ENCODE assay signal across 8 cellular contexts in the genomic region with DNA sequence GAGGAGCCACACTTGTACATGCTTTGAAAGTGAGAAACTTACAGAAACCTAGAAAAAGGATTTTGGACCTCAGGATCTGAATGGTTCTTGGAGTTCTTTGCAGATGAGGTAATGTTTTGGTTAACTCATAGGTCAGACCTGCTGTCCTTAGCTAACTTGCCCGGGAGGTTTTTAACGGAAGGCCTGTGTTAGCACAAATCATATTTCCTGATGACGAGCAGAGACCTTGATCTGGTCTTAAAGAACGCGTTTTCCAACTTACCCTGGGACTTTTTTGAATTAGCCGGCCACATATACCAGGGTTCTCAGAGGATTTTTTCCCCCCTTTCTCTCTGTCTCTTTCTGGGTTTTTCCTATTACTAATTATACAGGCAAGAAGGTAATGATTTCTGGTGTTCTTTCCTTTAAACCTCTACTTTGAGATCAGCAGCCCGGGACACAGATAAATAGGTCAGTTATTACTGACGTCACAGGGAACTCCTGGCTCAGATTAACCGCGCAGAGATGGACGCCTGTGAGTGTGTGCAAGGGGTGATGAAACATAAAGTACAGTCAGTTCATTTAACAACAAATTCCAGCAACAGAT.
DNase-seq lines count a peak whose midpoint lies in the region; ATAC-seq and TF ChIP-seq lines count a peak whose summit lies in the region.

No MANE protein-coding gene starts in this region.

- no peaks in the 10 kb centered on the region for H3K36me3 Mint-ChIP-seq in CD8-positive, alpha-beta T cell

- no peaks in the 10 kb centered on the region for H3K27me3 ChIP-seq in CD8-positive, alpha-beta T cell (ENCODE audit: insufficient read depth, low read length)
- H3K27me3 ChIP-seq in NT2/D1 (ENCODE audit: insufficient read depth, insufficient read length) = no peaks in the 10 kb centered on the region

- peak in 1 of 7 experiments; percentile 23 for DNase-seq in CD8-positive, alpha-beta T cell
- DNase-seq in NT2/D1 (ENCODE audit: low read depth, low spot score) = no peak
- DNase-seq in epithelial cell of proximal tubule (ENCODE audit: low read depth) = peak; percentile 99
- no peak for DNase-seq in omental fat pad (ENCODE audit: low spot score)
- no peak for DNase-seq in NCI-H146 treated with DMSO at 0.1 percent for 48 hours (lab: John Stamatoyannopoulos, UW; ENCODE audit: unreplicated experiment)

- CTCF ChIA-PET in CD8-positive, alpha-beta T cell (lab: Charles Lee) = interaction anchor here (0.6 kb wide), 1 partner anchor 13 kb away, joined by 3 read pairs; no protein-coding TSS in a partner anchor

- peak overlapping the region; percentile 35 for H3K27ac Mint-ChIP-seq in CD8-positive, alpha-beta T cell

- no peaks in the 10 kb centered on the region for H3K27me3 Mint-ChIP-seq in CD8-positive, alpha-beta T cell (ENCODE audit: low read depth)

- peaks cover 17% of the 10 kb centered on the region for H3K4me1 Mint-ChIP-seq in CD8-positive, alpha-beta T cell (ENCODE audit: low read depth)

- POLR2A ChIA-PET in CD8-positive, alpha-beta T cell (lab: Charles Lee) = interaction anchor here (1.1 to 1.2 kb wide), 2 partner anchors 12 to 21 kb away, joined by 3 read pairs; no protein-coding TSS in a partner anchor

- peaks cover under 1% of the 10 kb centered on the region for H3K4me1 ChIP-seq in CD8-positive, alpha-beta T cell (ENCODE audit: insufficient read depth, low read length)
- H3K4me1 ChIP-seq in NT2/D1 (ENCODE audit: insufficient read depth, insufficient read length) = peaks cover 7% of the 10 kb centered on the region

- H3K27ac ChIP-seq in CD8-positive, alpha-beta T cell (ENCODE audit: low read depth, low read length) = no peak overlapping the region

- no peak overlapping the region for H3K4me3 ChIP-seq in CD8-positive, alpha-beta T cell (ENCODE audit: low read depth, low read length)
- H3K4me3 ChIP-seq in NT2/D1 (ENCODE audit: insufficient read length, low read depth) (no peak overlapping the region), epithelial cell of proximal tubule (ENCODE audit: low read depth, low read length) (peak overlapping the region; percentile 34)

- H3K9me3 Mint-ChIP-seq in CD8-positive, alpha-beta T cell = no peaks in the 10 kb centered on the region

- H3K9ac ChIP-seq in NT2/D1 (ENCODE audit: insufficient read length, low read depth) = peak overlapping the region; percentile 17

- ATAC-seq in CD8-positive, alpha-beta T cell = no peak
- peak; percentile 92 for ATAC-seq in omental fat pad (ENCODE audit: low FRiP score)
- no peak for ATAC-seq in GM19328 (IDR thresholded peaks at IDR 0.05; ENCODE audit: unreplicated experiment)
- no peak for ATAC-seq in GM21737 (IDR thresholded peaks at IDR 0.05; ENCODE audit: unreplicated experiment)
- no peak for ATAC-seq in GM21515 (IDR thresholded peaks at IDR 0.05; ENCODE audit: unreplicated experiment)

- no peak overlapping the region for H3K4me3 Mint-ChIP-seq in CD8-positive, alpha-beta T cell

- no peaks in the 10 kb centered on the region for H3K36me3 ChIP-seq in CD8-positive, alpha-beta T cell (ENCODE audit: insufficient read depth, low read length)
- no peaks in the 10 kb centered on the region for H3K36me3 ChIP-seq in NT2/D1 (ENCODE audit: insufficient read depth, insufficient read length, low read length)

- no peak for TF ChIP-seq CTCF in CD8-positive, alpha-beta T cell (IDR thresholded peaks at IDR 0.05)
- TF ChIP-seq CTCF in epithelial cell of proximal tubule (conservative IDR thresholded peaks at IDR 0.05; ENCODE audit: low read depth, low read length) = no peak
- no peak for TF ChIP-seq CTCF in omental fat pad (IDR thresholded peaks at IDR 0.05)

- H3K9me3 ChIP-seq in CD8-positive, alpha-beta T cell (ENCODE audit: low read length) = no peaks in the 10 kb centered on the region
- no peaks in the 10 kb centered on the region for H3K9me3 ChIP-seq in NT2/D1 (ENCODE audit: insufficient read depth, low read length)

- intact Hi-C loops in CD8-positive, alpha-beta T cell (cut with DNase I, micrococcal nuclease) = no loop called here
